Comparison of ENCODE assay signal across 8 cellular contexts in the genomic region with DNA sequence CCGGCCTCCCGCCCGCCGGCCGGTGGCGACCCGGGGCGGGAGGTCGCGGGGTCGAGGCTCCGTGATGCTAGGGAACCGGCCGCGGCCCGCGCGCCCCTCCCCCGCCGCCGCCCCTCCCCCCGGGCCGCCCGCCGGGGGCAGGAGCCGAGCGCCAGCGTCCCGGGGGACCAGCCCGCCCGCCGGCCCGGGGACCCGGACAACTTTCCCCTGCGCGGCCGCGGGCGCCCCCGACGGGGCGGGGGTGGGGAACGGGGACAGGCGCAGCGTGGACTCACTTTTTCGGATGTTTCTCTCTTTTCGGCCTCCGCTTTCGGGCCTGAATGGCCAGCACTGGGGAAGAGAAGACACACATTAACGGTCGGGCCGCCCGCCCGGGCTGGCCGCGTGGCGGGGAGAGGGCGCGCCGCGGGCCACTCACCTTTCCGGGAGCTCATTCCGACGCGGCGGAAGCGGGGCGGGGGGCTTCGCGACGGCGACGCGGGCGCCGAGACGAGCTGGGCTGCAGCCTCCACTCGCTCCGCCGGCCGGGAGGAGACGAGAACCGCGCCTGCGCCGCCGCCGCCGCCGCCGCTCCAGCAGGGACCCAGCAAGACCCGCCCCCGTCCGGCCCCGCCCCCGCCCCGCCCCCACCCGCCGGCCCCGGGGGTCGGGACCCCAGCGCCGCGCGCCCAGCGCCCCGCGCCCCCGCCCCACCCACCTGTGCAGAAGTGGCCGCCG. TPM values are rescaled to one million over a fixed set of nuclear protein-coding genes. Genes with fewer than 3 reads are reported as not detected.
DNase-seq lines count a peak whose midpoint lies in the region; ATAC-seq and TF ChIP-seq lines count a peak whose summit lies in the region.

A gene (minus strand): TSS at position 549 of the 717 bp plus-strand sequence.

- WGBS in tibial nerve, 2 donors, result 0% methylated on average over 38 to 45 of the region's 111 CpGs

- TF ChIP-seq POLR2A in tibial nerve (IDR thresholded peaks at IDR 0.05), result peak in 1 of 2 donors; percentile 63

- H3K4me1 Mint-ChIP-seq in activated naive CD8-positive, alpha-beta T cell treated with anti-CD3 and anti-CD28 coated beads, Interleukin-2, amount 10 ng/mL, durations not matched to agents 7 days and 5 days, result peaks cover 19% of the 10 kb centered on the region

- H3K9me3 ChIP-seq in HUES6 (ENCODE audit: control insufficient read depth, insufficient read depth, low read depth, low read length) (no peaks in the 10 kb centered on the region), tibial nerve (no peaks in the 10 kb centered on the region)

- intact Hi-C loops in cardiac septum (cut with DNase I), result no loop called here
- intact Hi-C loops in posterior cingulate gyrus (cut with DNase I), result loop anchor here (5.0 kb wide), 1 partner anchor 376 kb away; a partner anchor contains a TSS

- POLR2A ChIA-PET in activated naive CD8-positive, alpha-beta T cell treated with anti-CD3 and anti-CD28 coated beads, Interleukin-2, amount 10 ng/mL, durations not matched to agents 7 days and 5 days (lab: Charles Lee), result interaction anchor here (0.6 to 1.7 kb wide), 6 partner anchors 11 to 144 kb away, joined by 3 to 5 read pairs (median 3); a partner anchor contains a TSS

- H3K4me3 Mint-ChIP-seq in activated naive CD8-positive, alpha-beta T cell treated with anti-CD3 and anti-CD28 coated beads, Interleukin-2, amount 10 ng/mL, durations not matched to agents 7 days and 5 days, result peak within 1 kb of the TSS; percentile 99

- peak within 1 kb of the TSS; percentile 94 for H3K27ac Mint-ChIP-seq in activated naive CD8-positive, alpha-beta T cell treated with anti-CD3 and anti-CD28 coated beads, Interleukin-2, amount 10 ng/mL, durations not matched to agents 7 days and 5 days

- DNase-seq in DMS53 (lab: John Stamatoyannopoulos, UW) (peak; percentile 89), cardiac septum (ENCODE audit: low spot score) (peak; percentile 91), posterior cingulate gyrus (peak; percentile 71 to 97 (median 80)), tibial nerve (ENCODE audit: low spot score in 2 of 2) (peak; percentile 38 to 40)
- peak; percentile 83 for DNase-seq in activated naive CD8-positive, alpha-beta T cell treated with anti-CD3 and anti-CD28 coated beads, Interleukin-2, amount 10 ng/mL, durations not matched to agents 7 days and 5 days

- peaks cover 7% of the 10 kb centered on the region for H3K36me3 Mint-ChIP-seq in activated naive CD8-positive, alpha-beta T cell treated with anti-CD3 and anti-CD28 coated beads, Interleukin-2, amount 10 ng/mL, durations not matched to agents 7 days and 5 days

- H3K4me1 ChIP-seq in HUES6 (ENCODE audit: control insufficient read depth, insufficient read depth, low read length), result peaks cover 6% of the 10 kb centered on the region
- H3K4me1 ChIP-seq in tibial nerve, result peaks cover 0 to 17% (median 0%) of the 10 kb centered on the region in 4 donors

- H3K9ac ChIP-seq in HUES6 (ENCODE audit: low read length), result peak within 1 kb of the TSS; percentile 86

- H3K9me3 Mint-ChIP-seq in activated naive CD8-positive, alpha-beta T cell treated with anti-CD3 and anti-CD28 coated beads, Interleukin-2, amount 10 ng/mL, durations not matched to agents 7 days and 5 days, result no peaks in the 10 kb centered on the region

- H3K27me3 ChIP-seq in HUES6 (ENCODE audit: control insufficient read depth, insufficient read depth, low read length) (no peaks in the 10 kb centered on the region), tibial nerve (no peaks in the 10 kb centered on the region)

- H3K27ac ChIP-seq in HUES6 (ENCODE audit: low read depth, low read length), result peak within 1 kb of the TSS; percentile 51; the same call in 1 of the 2 replicates
- peak within 1 kb of the TSS; percentile 66 to 88 (median 84) for H3K27ac ChIP-seq in tibial nerve

- no peak for TF ChIP-seq CTCF in tibial nerve (IDR thresholded peaks at IDR 0.05)

- no peak for TF ChIP-seq EP300 in tibial nerve (IDR thresholded peaks at IDR 0.05)

- H3K36me3 ChIP-seq in HUES6 (ENCODE audit: control insufficient read depth, insufficient read depth, low read length), result peaks cover 6% of the 10 kb centered on the region; the same call in 1 of the 2 replicates
- H3K36me3 ChIP-seq in tibial nerve, result no peaks in the 10 kb centered on the region

- ATAC-seq in GM21367 (IDR thresholded peaks at IDR 0.05; ENCODE audit: unreplicated experiment), result peak; percentile 51
- ATAC-seq in SK-N-SH treated with all-trans-retinoic acid at 6 μM for 48 hours, result peak; percentile 80
- ATAC-seq in activated naive CD8-positive, alpha-beta T cell treated with anti-CD3 and anti-CD28 coated beads, Interleukin-2, amount 10 ng/mL, durations not matched to agents 7 days and 5 days (ENCODE audit: low read depth), result peak; percentile 86

- peaks cover 3% of the 10 kb centered on the region for H3K27me3 Mint-ChIP-seq in activated naive CD8-positive, alpha-beta T cell treated with anti-CD3 and anti-CD28 coated beads, Interleukin-2, amount 10 ng/mL, durations not matched to agents 7 days and 5 days

- H3K4me3 ChIP-seq in HUES6 (ENCODE audit: low read depth, low read length) (peak within 1 kb of the TSS; percentile 98), tibial nerve (peak within 1 kb of the TSS; percentile 72 to 99 (median 98))

TF ChIP-seq in SK-N-SH treated with all-trans-retinoic acid at 6 μM for 48 hours, 23 proteins besides CTCF, POLR2A, EP300 and RAD21:
- TF ChIP-seq ESRRG (CRISPR knock-in tag; IDR thresholded peaks at IDR 0.05), result no peak

RNA-seq across cellular contexts. Expression of the gene that starts here (rescaled TPM):
- total RNA-seq in activated naive CD8-positive, alpha-beta T cell treated with anti-CD3 and anti-CD28 coated beads, Interleukin-2, amount 10 ng/mL, durations not matched to agents 7 days and 5 days, result 10 to 100 TPM; 38.5 to 41.0 TPM
- total RNA-seq in cardiac septum (37.8 TPM), tibial nerve (10 to 100 TPM; 54.1 to 94.4 (median 61.9) TPM)

Comparison
In these comparisons a context has a peak if more than half of its experiments do, and no peak if none do; other contexts are left out.
1. Peak in every context shown above with its lines: DNase-seq, ATAC-seq, H3K4me3 ChIP-seq and H3K27ac ChIP-seq.
2. DNase-seq: peak in every context shown above with its lines; median percentile 91 in cardiac septum; 89 in DMS53; 83 in activated naive CD8-positive, alpha-beta T cell treated with anti-CD3 and anti-CD28 coated beads, Interleukin-2, amount 10 ng/mL, durations not matched to agents 7 days and 5 days; 80 in posterior cingulate gyrus; 39 in tibial nerve.